18 cellular contexts compared by ENCODE assay signal in the genomic region with DNA sequence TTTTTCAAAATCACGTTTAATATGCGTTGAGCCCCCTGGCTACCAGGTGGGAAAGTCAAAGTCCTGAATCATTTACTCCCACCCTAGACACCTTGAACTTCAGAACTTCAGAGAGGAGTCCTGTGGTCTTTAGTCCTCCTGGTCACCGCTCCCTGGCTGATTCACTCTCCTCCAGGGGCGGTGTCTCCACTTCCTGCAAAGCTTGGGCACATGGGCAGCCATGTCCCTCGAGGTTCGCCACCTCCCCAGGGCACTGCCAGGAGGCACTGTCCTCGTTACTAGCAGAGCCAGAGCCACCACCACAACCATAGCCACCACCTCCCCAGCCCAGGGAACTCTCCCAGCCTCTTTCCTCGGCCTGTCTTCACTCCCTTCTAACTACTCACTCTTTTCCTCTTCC. TPM values are rescaled to one million over a fixed set of nuclear protein-coding genes. Genes with fewer than 3 reads are reported as not detected.
DNase-seq lines count a peak whose midpoint lies in the region; ATAC-seq and TF ChIP-seq lines count a peak whose summit lies in the region.
"Had no signal": no experiment of that assay in that cellular context is flagged by ENCODE, and none has a peak within 500 bp of the region (broad histone marks: within the 10 kb centered on the region; RNA-seq: fewer than 3 reads in every experiment).

No MANE protein-coding gene starts in this region.

- no peaks in the 10 kb centered on the region for H3K27me3 Mint-ChIP-seq in T-helper 1 cell treated with Interleukin-12 subunit alpha and Interleukin-12 subunit beta and Interleukin-4 antibody, amounts not matched to agents 30 μg/mL and 1 μg/mL, for 36 hours (ENCODE audit: low read depth)
- H3K27me3 Mint-ChIP-seq in WTC11 (ENCODE audit: low read depth) = no peaks in the 10 kb centered on the region; the same call in 1 of the 2 replicates

- CTCF ChIA-PET in WTC11 (lab: Charles Lee) = interaction anchor here (0.8 to 1.3 kb wide), 3 partner anchors 8 to 30 kb away, joined by 3 to 6 read pairs (median 3); no protein-coding TSS in a partner anchor

- no peaks in the 10 kb centered on the region for H3K9me3 Mint-ChIP-seq in T-helper 1 cell treated with Interleukin-12 subunit alpha and Interleukin-12 subunit beta and Interleukin-4 antibody, amounts not matched to agents 30 μg/mL and 1 μg/mL, for 36 hours
- no peaks in the 10 kb centered on the region for H3K9me3 Mint-ChIP-seq in WTC11
- H3K9me3 Mint-ChIP-seq: natural killer cell had no signal

- DNase-seq in T-helper 1 cell = no peak
- DNase-seq in M059J (ENCODE audit: low read depth) = peak; percentile 65
- DNase-seq in coronary artery (ENCODE audit: low spot score) = peak; percentile 73
- no peak for DNase-seq in left ventricle myocardium superior
- DNase-seq in WTC11 (ENCODE audit: low spot score) = no peak
- DNase-seq: 8988T; activated naive CD4-positive, alpha-beta T cell treated with anti-CD3 and anti-CD28 coated beads, Interleukin-2, amount 50 U/mL, for 16 hours; left colon; natural killer cell; NCI-H2081; NCI-H748 treated with DMSO at 0.1 percent for 48 hours; stimulated activated naive CD4-positive, alpha-beta T cell had no signal

- peaks cover 29% of the 10 kb centered on the region for H3K4me1 Mint-ChIP-seq in T-helper 1 cell treated with Interleukin-12 subunit alpha and Interleukin-12 subunit beta and Interleukin-4 antibody, amounts not matched to agents 30 μg/mL and 1 μg/mL, for 36 hours (ENCODE audit: low read depth)
- H3K4me1 Mint-ChIP-seq in WTC11 = peaks cover 2% of the 10 kb centered on the region; the same call in 1 of the 2 replicates

- peak overlapping the region; percentile 50 for H3K27ac Mint-ChIP-seq in T-helper 1 cell treated with Interleukin-12 subunit alpha and Interleukin-12 subunit beta and Interleukin-4 antibody, amounts not matched to agents 30 μg/mL and 1 μg/mL, for 36 hours
- H3K27ac Mint-ChIP-seq in WTC11 = no peak overlapping the region

- ATAC-seq in HG02642 (IDR thresholded peaks at IDR 0.05; ENCODE audit: poor library complexity, unreplicated experiment) (no peak), left ventricle myocardium superior (no peak), WTC11 (no peak)
- ATAC-seq: left colon had no signal

- peak overlapping the region; percentile 50 for H3K4me2 ChIP-seq in skeletal muscle satellite cell (ENCODE audit: low read length)

- H3K4me3 Mint-ChIP-seq in T-helper 1 cell treated with Interleukin-12 subunit alpha and Interleukin-12 subunit beta and Interleukin-4 antibody, amounts not matched to agents 30 μg/mL and 1 μg/mL, for 36 hours = no peak overlapping the region
- H3K4me3 Mint-ChIP-seq in WTC11 = no peak overlapping the region
- H3K4me3 Mint-ChIP-seq: natural killer cell had no signal

- H3K4me1 ChIP-seq in skeletal muscle satellite cell (ENCODE audit: control insufficient read depth, insufficient read depth, low read length) = peaks cover 51% of the 10 kb centered on the region

- no peak for TF ChIP-seq CTCF in coronary artery (IDR thresholded peaks at IDR 0.05)
- TF ChIP-seq CTCF in WTC11 (IDR thresholded peaks at IDR 0.05) = no peak

- H3K36me3 ChIP-seq in skeletal muscle satellite cell (ENCODE audit: insufficient read depth, low read length) = peaks cover 11% of the 10 kb centered on the region
- H3K36me3 ChIP-seq: cardiac muscle cell, right atrium auricular region had no signal

- H3K9me3 ChIP-seq in skeletal muscle satellite cell (replicated peaks; ENCODE audit: low read length) = no peaks in the 10 kb centered on the region
- H3K9me3 ChIP-seq: heart left ventricle, right atrium auricular region had no signal

- no peak overlapping the region for H3K9ac ChIP-seq in skeletal muscle satellite cell (ENCODE audit: low read depth, low read length)

- peak overlapping the region in 1 of 2 donors; percentile 54 for H3K27ac ChIP-seq in coronary artery
- H3K27ac ChIP-seq: cardiac muscle cell, right atrium auricular region had no signal

- POLR2A ChIA-PET in WTC11 (lab: Charles Lee) = no interaction called here

- no peaks in the 10 kb centered on the region for H3K27me3 ChIP-seq in skeletal muscle satellite cell (ENCODE audit: control insufficient read depth, insufficient read depth, low read length)
- H3K27me3 ChIP-seq: cardiac muscle cell, heart left ventricle, right atrium auricular region had no signal

- no peaks in the 10 kb centered on the region for H3K36me3 Mint-ChIP-seq in T-helper 1 cell treated with Interleukin-12 subunit alpha and Interleukin-12 subunit beta and Interleukin-4 antibody, amounts not matched to agents 30 μg/mL and 1 μg/mL, for 36 hours (ENCODE audit: low read depth)
- H3K36me3 Mint-ChIP-seq in WTC11 = no peaks in the 10 kb centered on the region
- H3K36me3 Mint-ChIP-seq: natural killer cell had no signal

- intact Hi-C loops in left ventricle myocardium superior (cut with micrococcal nuclease) = no loop called here

- H3K4me3 ChIP-seq in coronary artery (no peak overlapping the region), skeletal muscle satellite cell (ENCODE audit: low read length) (no peak overlapping the region)
- H3K4me3 ChIP-seq: cardiac muscle cell, heart left ventricle, right atrium auricular region had no signal

TF ChIP-seq in WTC11, 78 proteins besides CTCF, POLR2A, EP300 and RAD21 (continues in another document):
- TF ChIP-seq RELA (CRISPR knock-in tag; IDR thresholded peaks at IDR 0.05; ENCODE audit: borderline replicate concordance) (no peak), CREB1 (CRISPR knock-in tag; IDR thresholded peaks at IDR 0.05) (no peak), MXD4 (CRISPR knock-in tag; IDR thresholded peaks at IDR 0.05; ENCODE audit: borderline replicate concordance) (no peak), EMX1 (CRISPR knock-in tag; IDR thresholded peaks at IDR 0.05) (no peak), NFE2L1 (CRISPR knock-in tag; IDR thresholded peaks at IDR 0.05) (no peak), TCF7 (CRISPR knock-in tag; IDR thresholded peaks at IDR 0.05; ENCODE audit: low read depth) (no peak)
- TF ChIP-seq, protein P1, sequence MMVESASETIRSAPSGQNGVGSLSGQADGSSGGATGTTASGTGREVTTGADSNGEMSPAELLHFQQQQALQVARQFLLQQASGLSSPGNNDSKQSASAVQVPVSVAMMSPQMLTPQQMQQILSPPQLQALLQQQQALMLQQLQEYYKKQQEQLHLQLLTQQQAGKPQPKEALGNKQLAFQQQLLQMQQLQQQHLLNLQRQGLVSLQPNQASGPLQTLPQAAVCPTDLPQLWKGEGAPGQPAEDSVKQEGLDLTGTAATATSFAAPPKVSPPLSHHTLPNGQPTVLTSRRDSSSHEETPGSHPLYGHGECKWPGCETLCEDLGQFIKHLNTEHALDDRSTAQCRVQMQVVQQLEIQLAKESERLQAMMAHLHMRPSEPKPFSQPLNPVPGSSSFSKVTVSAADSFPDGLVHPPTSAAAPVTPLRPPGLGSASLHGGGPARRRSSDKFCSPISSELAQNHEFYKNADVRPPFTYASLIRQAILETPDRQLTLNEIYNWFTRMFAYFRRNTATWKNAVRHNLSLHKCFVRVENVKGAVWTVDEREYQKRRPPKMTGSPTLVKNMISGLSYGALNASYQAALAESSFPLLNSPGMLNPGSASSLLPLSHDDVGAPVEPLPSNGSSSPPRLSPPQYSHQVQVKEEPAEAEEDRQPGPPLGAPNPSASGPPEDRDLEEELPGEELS (CRISPR knock-in tag; IDR thresholded peaks at IDR 0.05) = no peak
- TF ChIP-seq, protein P2, sequence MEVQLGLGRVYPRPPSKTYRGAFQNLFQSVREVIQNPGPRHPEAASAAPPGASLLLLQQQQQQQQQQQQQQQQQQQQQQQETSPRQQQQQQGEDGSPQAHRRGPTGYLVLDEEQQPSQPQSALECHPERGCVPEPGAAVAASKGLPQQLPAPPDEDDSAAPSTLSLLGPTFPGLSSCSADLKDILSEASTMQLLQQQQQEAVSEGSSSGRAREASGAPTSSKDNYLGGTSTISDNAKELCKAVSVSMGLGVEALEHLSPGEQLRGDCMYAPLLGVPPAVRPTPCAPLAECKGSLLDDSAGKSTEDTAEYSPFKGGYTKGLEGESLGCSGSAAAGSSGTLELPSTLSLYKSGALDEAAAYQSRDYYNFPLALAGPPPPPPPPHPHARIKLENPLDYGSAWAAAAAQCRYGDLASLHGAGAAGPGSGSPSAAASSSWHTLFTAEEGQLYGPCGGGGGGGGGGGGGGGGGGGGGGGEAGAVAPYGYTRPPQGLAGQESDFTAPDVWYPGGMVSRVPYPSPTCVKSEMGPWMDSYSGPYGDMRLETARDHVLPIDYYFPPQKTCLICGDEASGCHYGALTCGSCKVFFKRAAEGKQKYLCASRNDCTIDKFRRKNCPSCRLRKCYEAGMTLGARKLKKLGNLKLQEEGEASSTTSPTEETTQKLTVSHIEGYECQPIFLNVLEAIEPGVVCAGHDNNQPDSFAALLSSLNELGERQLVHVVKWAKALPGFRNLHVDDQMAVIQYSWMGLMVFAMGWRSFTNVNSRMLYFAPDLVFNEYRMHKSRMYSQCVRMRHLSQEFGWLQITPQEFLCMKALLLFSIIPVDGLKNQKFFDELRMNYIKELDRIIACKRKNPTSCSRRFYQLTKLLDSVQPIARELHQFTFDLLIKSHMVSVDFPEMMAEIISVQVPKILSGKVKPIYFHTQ (CRISPR knock-in tag; IDR thresholded peaks at IDR 0.05) = no peak
- TF ChIP-seq, protein P3, sequence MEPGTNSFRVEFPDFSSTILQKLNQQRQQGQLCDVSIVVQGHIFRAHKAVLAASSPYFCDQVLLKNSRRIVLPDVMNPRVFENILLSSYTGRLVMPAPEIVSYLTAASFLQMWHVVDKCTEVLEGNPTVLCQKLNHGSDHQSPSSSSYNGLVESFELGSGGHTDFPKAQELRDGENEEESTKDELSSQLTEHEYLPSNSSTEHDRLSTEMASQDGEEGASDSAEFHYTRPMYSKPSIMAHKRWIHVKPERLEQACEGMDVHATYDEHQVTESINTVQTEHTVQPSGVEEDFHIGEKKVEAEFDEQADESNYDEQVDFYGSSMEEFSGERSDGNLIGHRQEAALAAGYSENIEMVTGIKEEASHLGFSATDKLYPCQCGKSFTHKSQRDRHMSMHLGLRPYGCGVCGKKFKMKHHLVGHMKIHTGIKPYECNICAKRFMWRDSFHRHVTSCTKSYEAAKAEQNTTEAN (CRISPR knock-in tag; IDR thresholded peaks at IDR 0.05) = no peak

RNA-seq across cellular contexts. Expression of a gene that starts 31.0 kb away (rescaled TPM):
- total RNA-seq in M059J (2014; rRNA removed; shearing (Covaris generic)) = 120 and 189 TPM in 2 replicates
- total RNA-seq in skeletal muscle satellite cell (2012; rRNA removed) = 68.4 and 222 TPM in 2 replicates
- 12.9 TPM for total RNA-seq in left ventricle myocardium superior
- 10.6 to 14.4 TPM (median 12.3 TPM) in 3 replicates for total RNA-seq in WTC11 (2021)

RNA-seq across cellular contexts. Expression of a gene that starts 34.8 kb away (rescaled TPM):
- total RNA-seq in M059J (2014; rRNA removed; shearing (Covaris generic)) = 12.5 and 19.9 TPM in 2 replicates
- total RNA-seq in skeletal muscle satellite cell (2012; rRNA removed) = 15.7 and 20.5 TPM in 2 replicates
- total RNA-seq in left ventricle myocardium superior = 26.9 TPM
- 5.0 to 5.5 TPM (median 5.4 TPM) in 3 replicates for total RNA-seq in WTC11 (2021)

RNA-seq across cellular contexts. Expression of a gene that starts 37.2 kb away (rescaled TPM):
- 24.5 and 74.6 TPM in 2 replicates for total RNA-seq in M059J (2014; rRNA removed; shearing (Covaris generic))
- 51.2 and 58.1 TPM in 2 replicates for total RNA-seq in skeletal muscle satellite cell (2012; rRNA removed)
- total RNA-seq in left ventricle myocardium superior (20.8 TPM), WTC11 (2021) (39.0 to 47.7 TPM (median 40.5 TPM) in 3 replicates)

Comparison
In these comparisons a context has a peak if more than half of its experiments do, and no peak if none do; other contexts are left out.
1. DNase-seq: peak in M059J (single experiment) and coronary artery (single experiment); none in T-helper 1 cell (0 of 5), left ventricle myocardium superior (single experiment) and WTC11 (single experiment).